Comparison of ENCODE assay signal across 17 cellular contexts in the genomic region with DNA sequence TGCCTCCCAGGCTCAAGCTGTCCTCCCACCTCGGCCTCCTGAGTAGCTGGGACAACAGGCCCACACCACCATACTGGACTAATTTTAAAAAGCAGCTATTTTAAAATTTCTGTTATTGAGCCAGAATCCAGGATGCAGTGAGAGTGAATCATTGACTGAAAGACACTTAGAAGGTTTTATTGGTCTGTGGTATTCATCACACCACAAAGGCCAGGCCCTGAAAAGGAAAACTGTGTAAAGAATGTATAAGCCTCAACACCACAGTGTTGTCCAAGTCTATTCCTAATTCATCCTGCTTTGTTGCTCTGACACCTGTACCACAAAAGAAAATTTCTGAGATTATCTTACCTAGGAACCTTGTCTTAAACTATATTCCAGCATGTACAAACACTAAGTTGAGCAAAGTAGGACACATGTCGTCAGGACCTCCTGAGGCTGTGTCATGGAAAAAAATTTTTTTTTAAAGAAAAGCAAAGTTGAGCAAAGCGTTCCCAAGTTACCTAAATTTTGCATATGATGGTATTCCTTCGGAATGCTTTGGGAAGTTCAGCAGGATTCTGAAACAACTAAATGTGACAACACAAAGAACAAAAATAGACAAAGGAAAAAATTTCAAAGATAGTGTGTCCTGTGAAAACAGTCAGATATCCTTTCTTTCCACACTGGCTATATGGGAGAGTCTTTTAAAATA.
DNase-seq lines count a peak whose midpoint lies in the region; ATAC-seq and TF ChIP-seq lines count a peak whose summit lies in the region.
"Had no signal": no experiment of that assay in that cellular context is flagged by ENCODE, and none has a peak within 500 bp of the region (broad histone marks: within the 10 kb centered on the region; RNA-seq: fewer than 3 reads in every experiment).

No MANE protein-coding gene starts in this region.

- WGBS in GM23248 (ENCODE audit: low coverage in 1 of 2, low lambda C conversion rate in 2 of 2, missing lambda C conversion rate in 2 of 2), 2 experiments: 52 to 68% methylated on average over 4 of the region's 4 CpGs
- 86 to 87% methylated on average over 4 of the region's 4 CpGs for WGBS in tibial nerve, 2 donors

- ATAC-seq in RWPE2 (ENCODE audit: low read depth) (peak; percentile 82), GM18505 (IDR thresholded peaks at IDR 0.05; ENCODE audit: unreplicated experiment) (no peak)

- H3K4me2 ChIP-seq in GM23248 (ENCODE audit: unreplicated experiment): no peak overlapping the region

- in situ Hi-C loops in ACHN (cut with HindIII; ENCODE audit: low pct_ligation_motif_present, low pct_unique_long_range_greater_than_20kb, low sequenced_read_pairs) (no loop called here), GM23248 (cut with MboI) (no loop called here)

- H3K9me3 ChIP-seq in GM23248 (ENCODE audit: low read depth): no peaks in the 10 kb centered on the region
- H3K9me3 ChIP-seq in RWPE2 (ENCODE audit: severe bottlenecking): no peaks in the 10 kb centered on the region
- H3K9me3 ChIP-seq in tibial nerve: no peaks in the 10 kb centered on the region
- H3K9me3 ChIP-seq: Peyer's patch, transverse colon had no signal

- no peaks in the 10 kb centered on the region for H3K9me2 ChIP-seq in GM23248 (ENCODE audit: insufficient read depth)

- H2AFZ ChIP-seq in GM23248: no peak overlapping the region

- H3K4me3 ChIP-seq in GM23248: no peak overlapping the region
- no peak overlapping the region for H3K4me3 ChIP-seq in RWPE2 (ENCODE audit: severe bottlenecking)
- H3K4me3 ChIP-seq in tibial nerve: no peak overlapping the region
- H3K4me3 ChIP-seq: Peyer's patch, transverse colon had no signal

- H3K4me1 ChIP-seq in GM23248 (ENCODE audit: insufficient read depth) (peaks cover 8% of the 10 kb centered on the region), RWPE2 (ENCODE audit: insufficient read depth, poor library complexity, severe bottlenecking) (peaks cover 7% of the 10 kb centered on the region), tibial nerve (peaks cover 0 to 9% (median 2%) of the 10 kb centered on the region in 4 donors)
- H3K4me1 ChIP-seq: Peyer's patch, transverse colon had no signal

- TF ChIP-seq CTCF in RWPE2 (IDR thresholded peaks at IDR 0.05; ENCODE audit: poor library complexity, severe bottlenecking) (no peak), tibial nerve (IDR thresholded peaks at IDR 0.05) (no peak)

- H3K27ac ChIP-seq in GM23248: peak overlapping the region; percentile 56
- H3K27ac ChIP-seq in RWPE2 (ENCODE audit: poor library complexity, severe bottlenecking): peak overlapping the region; percentile 9
- no peak overlapping the region for H3K27ac ChIP-seq in tibial nerve
- H3K27ac ChIP-seq: C4-2B, Peyer's patch, transverse colon had no signal

- H4K20me1 ChIP-seq in GM23248 (ENCODE audit: insufficient read depth): no peaks in the 10 kb centered on the region

- H3K9ac ChIP-seq in GM23248: 0 out of 2 replicates have a peak overlapping the region, but pooled peaks have one; percentile 11

- TF ChIP-seq POLR2A in tibial nerve (IDR thresholded peaks at IDR 0.05) (no peak), GM18505 (IDR thresholded peaks at IDR 0.05; ENCODE audit: borderline replicate concordance, extremely low read depth, insufficient read depth, insufficient read length) (no peak)

- H3F3A ChIP-seq in GM23248 (ENCODE audit: insufficient read depth): peaks cover 12% of the 10 kb centered on the region; the same call in 1 of the 2 replicates

- H3K27me3 ChIP-seq in GM23248 (replicated peaks; ENCODE audit: insufficient read depth) (no peaks in the 10 kb centered on the region), RWPE2 (ENCODE audit: insufficient read depth, poor library complexity, severe bottlenecking) (no peaks in the 10 kb centered on the region), tibial nerve (no peaks in the 10 kb centered on the region)
- H3K27me3 ChIP-seq: Peyer's patch, transverse colon had no signal

- DNase-seq in ACHN: peak; percentile 81
- DNase-seq in GM23248: peak; percentile 80
- no peak for DNase-seq in RWPE2 (ENCODE audit: low spot score)
- peak; percentile 50 for DNase-seq in foreskin melanocyte
- no peak for DNase-seq in COR-L47 (lab: John Stamatoyannopoulos, UW)
- no peak for DNase-seq in tibial nerve (ENCODE audit: low spot score in 2 of 2)
- no peak for DNase-seq in epidermal melanocyte (ENCODE audit: insufficient read length, low spot score)
- DNase-seq: activated CD4-positive, alpha-beta T cell treated with anti-CD3 and anti-CD28 coated beads, Interleukin-2, amount 50 U/mL, for 1 hour; endodermal cell; head of caudate nucleus; NCI-H1417 treated with DMSO at 0.1 percent for 48 hours; NCI-H446 treated with DMSO at 0.1 percent for 48 hours; Peyer's patch; stimulated activated CD4-positive, alpha-beta T cell treated with anti-CD3 and anti-CD28 coated beads, Interleukin-15, amount 100 ng/mL, for 24 hours; transverse colon had no signal

- no peaks in the 10 kb centered on the region for H3K79me2 ChIP-seq in GM23248 (ENCODE audit: insufficient read depth)

- H3K36me3 ChIP-seq in GM23248 (ENCODE audit: low read depth): no peaks in the 10 kb centered on the region
- H3K36me3 ChIP-seq in RWPE2 (ENCODE audit: low read depth): no peaks in the 10 kb centered on the region
- H3K36me3 ChIP-seq in tibial nerve: no peaks in the 10 kb centered on the region
- H3K36me3 ChIP-seq: Peyer's patch, transverse colon had no signal

- TF ChIP-seq EP300 in tibial nerve (IDR thresholded peaks at IDR 0.05): no peak

Comparison
In these comparisons a context has a peak if more than half of its experiments do, and no peak if none do; other contexts are left out.
1. DNase-seq: peak in ACHN (single experiment), GM23248 (single experiment) and foreskin melanocyte (single experiment); none in RWPE2 (single experiment), COR-L47 (single experiment), tibial nerve (0 of 2) and epidermal melanocyte (single experiment).
2. H3K27ac ChIP-seq: peak in GM23248 (single experiment) and RWPE2 (single experiment); none in tibial nerve (0 of 4).